ENCODE assay signal across 27 cellular contexts in genomic region chr1:247243738-247244137, GRCh38. TPM values are rescaled to one million over a fixed set of nuclear protein-coding genes. Genes with fewer than 3 reads are reported as not detected.
"Had no signal": no experiment of that assay in that cellular context is flagged by ENCODE, and none has a peak within 500 bp of the region (broad histone marks: within the 10 kb centered on the region; RNA-seq: fewer than 3 reads in every experiment).

No MANE protein-coding gene starts in this region.

- H3K27ac ChIP-seq: HL-60, SJSA1, SK-N-MC had no signal

- H3K27me3 ChIP-seq: SJSA1 had no signal

- H3K9me3 ChIP-seq: SJSA1 had no signal

- H3K4me1 ChIP-seq: SJSA1 had no signal

- H3K27me3 Mint-ChIP-seq: IgD-negative memory B cell had no signal

- H3K36me3 ChIP-seq: SJSA1 had no signal

- FAIRE-seq: HTR-8/SVneo, RCC 7860 had no signal

- DNase-seq: KBM-7, MV-4-11, NCI-H1048, NCI-H1105, NCI-H1417, NCI-H1436 treated with DMSO at 0.1 percent for 48 hours, NCI-H1694, NCI-H187 treated with DMSO at 0.1 percent for 48 hours, NCI-H2029 treated with DMSO at 0.1 percent for 48 hours, NCI-H2171 treated with DMSO at 0.1 percent for 48 hours, NCI-H226, NCI-H446, NCI-H510A, NCI-H524 treated with DMSO at 0.1 percent for 48 hours, NCI-H69, NCI-H774, Right ventricle myocardium superior, RPMI8226, SIG-M5 had no signal

- H3K27ac Mint-ChIP-seq: IgD-negative memory B cell had no signal

- H3K4me1 Mint-ChIP-seq: IgD-negative memory B cell had no signal

- H3K36me3 Mint-ChIP-seq: IgD-negative memory B cell had no signal

- H3K4me3 ChIP-seq: SJSA1, SK-N-MC had no signal

RNA-seq across cellular contexts. Expression of gene VN1R5, which starts 12.1 kb away (rescaled TPM):
- total RNA-seq: LHCN-M2, MCF 10A, Right ventricle myocardium superior, SJSA1 had no signal
- polyA plus RNA-seq: IgD-negative memory B cell had no signal
